In the genomic region with DNA sequence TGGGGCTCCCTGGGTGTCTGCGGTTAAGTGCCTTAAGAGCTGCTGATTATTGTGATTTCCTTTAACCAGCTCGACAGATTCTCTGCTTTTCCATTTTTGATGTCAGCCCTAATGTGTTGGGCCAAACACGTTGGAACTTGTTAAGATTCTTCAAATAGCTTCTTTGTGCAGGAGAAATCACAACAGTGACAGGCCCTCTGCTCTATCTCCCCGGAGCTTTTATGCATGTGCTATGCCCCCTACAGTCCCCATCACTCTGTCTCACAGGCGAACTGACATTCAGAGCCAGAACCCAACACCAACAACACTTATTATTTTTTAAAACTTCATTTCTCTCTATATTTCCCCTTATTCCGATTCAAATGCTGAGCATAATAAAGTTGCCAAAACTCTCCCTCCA, we compare ENCODE assay signal across 32 cellular contexts.
"Had no signal": no experiment of that assay in that cellular context is flagged by ENCODE, and none has a peak within 500 bp of the region (broad histone marks: within the 10 kb centered on the region; RNA-seq: fewer than 3 reads in every experiment).

No MANE protein-coding gene starts in this region.

- H3K4me1 ChIP-seq: ascending aorta, breast epithelium, esophagus squamous epithelium, heart left ventricle had no signal

- H3K4me3 ChIP-seq: ascending aorta, breast epithelium, coronary artery, dorsolateral prefrontal cortex, esophagus squamous epithelium, heart left ventricle had no signal

- ATAC-seq: activated CD4-positive, alpha-beta T cell treated with anti-CD3 and anti-CD28 coated beads for 36 hours; activated naive CD4-positive, alpha-beta T cell treated with anti-CD3 and anti-CD28 coated beads, Interleukin-2, amount 50 U/mL, for 72 hours; activated T-cell treated with anti-CD3 and anti-CD28 coated beads, Interleukin-2, amount 50 U/mL, for 72 hours; heart left ventricle; T-helper 17 cell had no signal

- H3K4me1 Mint-ChIP-seq: activated CD4-positive, alpha-beta T cell treated with anti-CD3 and anti-CD28 coated beads for 36 hours; activated CD4-positive, alpha-beta T cell treated with anti-CD3 and anti-CD28 coated beads, Interleukin-2, amount 10 ng/mL, durations not matched to agents 24 days and 14 days; activated naive CD4-positive, alpha-beta T cell treated with anti-CD3 and anti-CD28 coated beads, Interleukin-2, amount 10 ng/mL, durations not matched to agents 7 days and 5 days; activated naive CD8-positive, alpha-beta T cell treated with anti-CD3 and anti-CD28 coated beads, Interleukin-2, amount 10 ng/mL, durations not matched to agents 7 days and 5 days; brain; central memory CD8-positive, alpha-beta T cell; endodermal cell; T-helper 17 cell had no signal

- H3K9me3 ChIP-seq: ascending aorta, breast epithelium, esophagus squamous epithelium had no signal

- H3K36me3 Mint-ChIP-seq: activated CD4-positive, alpha-beta memory T cell treated with anti-CD3 and anti-CD28 coated beads for 36 hours; activated naive CD4-positive, alpha-beta T cell treated with anti-CD3 and anti-CD28 coated beads, Interleukin-2, amount 10 ng/mL, durations not matched to agents 7 days and 5 days; activated naive CD4-positive, alpha-beta T cell treated with anti-CD3 and anti-CD28 coated beads, Interleukin-2, amount 50 U/mL, for 72 hours; activated naive CD8-positive, alpha-beta T cell treated with anti-CD3 and anti-CD28 coated beads, Interleukin-2, amount 10 ng/mL, durations not matched to agents 7 days and 5 days; brain had no signal

- H3K27me3 ChIP-seq: ascending aorta, breast epithelium, dorsolateral prefrontal cortex, esophagus squamous epithelium, heart left ventricle had no signal

- H3K27me3 Mint-ChIP-seq: activated CD4-positive, alpha-beta memory T cell treated with anti-CD3 and anti-CD28 coated beads for 36 hours; activated CD4-positive, alpha-beta T cell treated with anti-CD3 and anti-CD28 coated beads for 36 hours; activated CD4-positive, alpha-beta T cell treated with anti-CD3 and anti-CD28 coated beads, Interleukin-2, amount 10 ng/mL, durations not matched to agents 24 days and 14 days; activated naive CD4-positive, alpha-beta T cell treated with anti-CD3 and anti-CD28 coated beads, Interleukin-2, amount 10 ng/mL, durations not matched to agents 7 days and 5 days; activated naive CD8-positive, alpha-beta T cell treated with anti-CD3 and anti-CD28 coated beads, Interleukin-2, amount 10 ng/mL, durations not matched to agents 7 days and 5 days; activated T-cell treated with anti-CD3 and anti-CD28 coated beads, Interleukin-2, amount 50 U/mL, for 24 hours; central memory CD8-positive, alpha-beta T cell; dendritic cell treated with granulocyte-macrophage colony-stimulating factor and Interleukin-4, amounts not matched to agents 40 ng/mL and 50 ng/mL, for 4 days; T-helper 17 cell had no signal

- DNase-seq: activated CD4-positive, alpha-beta memory T cell treated with anti-CD3 and anti-CD28 coated beads for 36 hours; activated CD4-positive, alpha-beta T cell treated with anti-CD3 and anti-CD28 coated beads for 36 hours; activated CD4-positive, alpha-beta T cell treated with anti-CD3 and anti-CD28 coated beads, Interleukin-2, amount 10 ng/mL, durations not matched to agents 24 days and 14 days; activated CD4-positive, CD25-positive, alpha-beta regulatory T cell; activated CD4-positive, CD25-positive, alpha-beta regulatory T cell treated with anti-CD3 and anti-CD28 coated beads, Interleukin-2, amount 50 U/mL, for 72 hours; activated CD8-positive, alpha-beta memory T cell treated with anti-CD3 and anti-CD28 coated beads, Interleukin-2, amount 50 U/mL, for 48 hours; activated gamma-delta T cell; activated naive CD4-positive, alpha-beta T cell; activated naive CD4-positive, alpha-beta T cell treated with anti-CD3 and anti-CD28 coated beads, Interleukin-2, amount 10 ng/mL, durations not matched to agents 7 days and 5 days; activated naive CD8-positive, alpha-beta T cell treated with anti-CD3 and anti-CD28 coated beads, Interleukin-2, amount 10 ng/mL, durations not matched to agents 7 days and 5 days; activated T-cell treated with anti-CD3 and anti-CD28 coated beads for 4 hours; activated T-cell treated with anti-CD3 and anti-CD28 coated beads, Interleukin-2, amount 50 U/mL, for 24 hours; activated T-cell treated with anti-CD3 and anti-CD28 coated beads, Interleukin-2, amount 50 U/mL, for 72 hours; dorsolateral prefrontal cortex; effector memory CD4-positive, alpha-beta T cell; endodermal cell; erythroblast; esophagus squamous epithelium; glutamatergic neuron; heart left ventricle; T-helper 1 cell; T-helper 17 cell; T1000 had no signal

- H3K36me3 ChIP-seq: ascending aorta, breast epithelium, esophagus squamous epithelium, heart left ventricle had no signal

- H3K27ac ChIP-seq: ascending aorta, breast epithelium, coronary artery, esophagus squamous epithelium, heart left ventricle had no signal

- FAIRE-seq: frontal cortex had no signal

- H3K27ac Mint-ChIP-seq: activated CD4-positive, alpha-beta memory T cell treated with anti-CD3 and anti-CD28 coated beads for 36 hours; activated CD4-positive, alpha-beta T cell treated with anti-CD3 and anti-CD28 coated beads for 36 hours; activated CD4-positive, alpha-beta T cell treated with anti-CD3 and anti-CD28 coated beads, Interleukin-2, amount 10 ng/mL, durations not matched to agents 24 days and 14 days; activated naive CD4-positive, alpha-beta T cell treated with anti-CD3 and anti-CD28 coated beads, Interleukin-2, amount 10 ng/mL, durations not matched to agents 7 days and 5 days; activated naive CD8-positive, alpha-beta T cell treated with anti-CD3 and anti-CD28 coated beads, Interleukin-2, amount 10 ng/mL, durations not matched to agents 7 days and 5 days; activated T-cell treated with anti-CD3 and anti-CD28 coated beads, Interleukin-2, amount 50 U/mL, for 24 hours; activated T-cell treated with anti-CD3 and anti-CD28 coated beads, Interleukin-2, amount 50 U/mL, for 72 hours; brain; dendritic cell treated with granulocyte-macrophage colony-stimulating factor and Interleukin-4, amounts not matched to agents 40 ng/mL and 50 ng/mL, for 4 days; endodermal cell; T-helper 17 cell; T-helper 2 cell treated with Interferon-gamma antibody and Interleukin-4, amounts not matched to agents 5 μg/mL and 100 μg/mL, for 36 hours had no signal

- H3K4me3 Mint-ChIP-seq: activated CD4-positive, alpha-beta memory T cell treated with anti-CD3 and anti-CD28 coated beads for 36 hours; activated CD4-positive, alpha-beta T cell treated with anti-CD3 and anti-CD28 coated beads for 36 hours; activated CD4-positive, alpha-beta T cell treated with anti-CD3 and anti-CD28 coated beads, Interleukin-2, amount 10 ng/mL, durations not matched to agents 24 days and 14 days; activated naive CD4-positive, alpha-beta T cell treated with anti-CD3 and anti-CD28 coated beads, Interleukin-2, amount 10 ng/mL, durations not matched to agents 7 days and 5 days; activated naive CD8-positive, alpha-beta T cell treated with anti-CD3 and anti-CD28 coated beads, Interleukin-2, amount 10 ng/mL, durations not matched to agents 7 days and 5 days; activated T-cell treated with anti-CD3 and anti-CD28 coated beads, Interleukin-2, amount 50 U/mL, for 24 hours; activated T-cell treated with anti-CD3 and anti-CD28 coated beads, Interleukin-2, amount 50 U/mL, for 72 hours; brain; central memory CD8-positive, alpha-beta T cell; dendritic cell treated with granulocyte-macrophage colony-stimulating factor and Interleukin-4, amounts not matched to agents 40 ng/mL and 50 ng/mL, for 4 days; endodermal cell; T-helper 17 cell; T-helper 2 cell treated with Interferon-gamma antibody and Interleukin-4, amounts not matched to agents 5 μg/mL and 100 μg/mL, for 36 hours had no signal
